ENCODE assay signal across 11 cellular contexts in genomic region chr9:89678394-89679005, GRCh38.
DNase-seq lines count a peak whose midpoint lies in the region; ATAC-seq and TF ChIP-seq lines count a peak whose summit lies in the region.
"Had no signal": no experiment of that assay in that cellular context is flagged by ENCODE, and none has a peak within 500 bp of the region (broad histone marks: within the 10 kb centered on the region; RNA-seq: fewer than 3 reads in every experiment).

No MANE protein-coding gene starts in this region.

- no peak for TF ChIP-seq CTCF in BE2C (IDR thresholded peaks at IDR 0.05; ENCODE audit: low read depth, low read length)
- no peak for TF ChIP-seq CTCF in chondrocyte (IDR thresholded peaks at IDR 0.05)

- H3K9me3 ChIP-seq in iPS-20b (ENCODE audit: insufficient read depth, low read depth, low read length) (0 out of 2 replicates have a peak, but pooled peaks cover 3% of the 10 kb centered on the region), BE2C (no peaks in the 10 kb centered on the region)

- H3K36me3 ChIP-seq in iPS-20b (ENCODE audit: insufficient read depth, low read depth, low read length) = no peaks in the 10 kb centered on the region
- no peaks in the 10 kb centered on the region for H3K36me3 ChIP-seq in BE2C

- H3K27me3 ChIP-seq in iPS-20b (ENCODE audit: insufficient read depth, low read length) (peaks cover 46% of the 10 kb centered on the region), BE2C (no peaks in the 10 kb centered on the region)

- peak overlapping the region; percentile 58; the same call in 1 of the 2 replicates for H3K9ac ChIP-seq in iPS-20b (ENCODE audit: low read depth, low read length)

- no peak for ATAC-seq in HG02938 (IDR thresholded peaks at IDR 0.05; ENCODE audit: unreplicated experiment)

- H3K36me3 Mint-ChIP-seq in chondrocyte (ENCODE audit: low read depth) = no peaks in the 10 kb centered on the region

- H3K9me3 Mint-ChIP-seq in chondrocyte (ENCODE audit: low read depth) = no peaks in the 10 kb centered on the region

- peak overlapping the region; percentile 49; the same call in 1 of the 2 replicates for H3K4me3 ChIP-seq in iPS-20b (ENCODE audit: low read length)
- H3K4me3 ChIP-seq in BE2C (ENCODE audit: low read depth, low read length) = no peak overlapping the region

- H3K27ac Mint-ChIP-seq in chondrocyte (ENCODE audit: unreplicated experiment) = no peak overlapping the region

- peak overlapping the region; percentile 68 for H3K27ac ChIP-seq in iPS-20b (ENCODE audit: low read length)

- H3K4me1 ChIP-seq in iPS-20b (ENCODE audit: insufficient read depth, low read length) (peaks cover 46% of the 10 kb centered on the region), BE2C (peaks cover 53% of the 10 kb centered on the region)

- no peaks in the 10 kb centered on the region for H3K4me1 Mint-ChIP-seq in chondrocyte (ENCODE audit: low read depth)

- DNase-seq in DMS 273 treated with DMSO at 0.1 percent for 48 hours (lab: John Stamatoyannopoulos, UW) (peak; percentile 33), NCI-H1105 (lab: John Stamatoyannopoulos, UW) (peak; percentile 68), NCI-H748 (lab: John Stamatoyannopoulos, UW; ENCODE audit: unreplicated experiment) (peak; percentile 87), BE2C (no peak), chondrocyte (ENCODE audit: low spot score) (no peak)
- no peak for DNase-seq in activated T-cell treated with anti-CD3 and anti-CD28 coated beads, Interleukin-2, amount 50 U/mL, for 48 hours
- DNase-seq: activated naive CD4-positive, alpha-beta T cell treated with Interleukin-2 at 50 U/mL for 16 hours; effector CD4-positive, alpha-beta T cell; OCI-M1 had no signal

- peaks cover 6% of the 10 kb centered on the region for H3K27me3 Mint-ChIP-seq in chondrocyte (ENCODE audit: low read depth)

- H3K4me3 Mint-ChIP-seq in chondrocyte (ENCODE audit: unreplicated experiment) = no peak overlapping the region

Comparison
In these comparisons a context has a peak if more than half of its experiments do, and no peak if none do; other contexts are left out.
1. DNase-seq: peak in DMS 273 treated with DMSO at 0.1 percent for 48 hours (single experiment), NCI-H1105 (single experiment) and NCI-H748 (single experiment); none in activated T-cell treated with anti-CD3 and anti-CD28 coated beads, Interleukin-2, amount 50 U/mL, for 48 hours (0 of 2), BE2C (single experiment) and chondrocyte (single experiment).